ENCODE assay signal across 12 cellular contexts in the genomic region with DNA sequence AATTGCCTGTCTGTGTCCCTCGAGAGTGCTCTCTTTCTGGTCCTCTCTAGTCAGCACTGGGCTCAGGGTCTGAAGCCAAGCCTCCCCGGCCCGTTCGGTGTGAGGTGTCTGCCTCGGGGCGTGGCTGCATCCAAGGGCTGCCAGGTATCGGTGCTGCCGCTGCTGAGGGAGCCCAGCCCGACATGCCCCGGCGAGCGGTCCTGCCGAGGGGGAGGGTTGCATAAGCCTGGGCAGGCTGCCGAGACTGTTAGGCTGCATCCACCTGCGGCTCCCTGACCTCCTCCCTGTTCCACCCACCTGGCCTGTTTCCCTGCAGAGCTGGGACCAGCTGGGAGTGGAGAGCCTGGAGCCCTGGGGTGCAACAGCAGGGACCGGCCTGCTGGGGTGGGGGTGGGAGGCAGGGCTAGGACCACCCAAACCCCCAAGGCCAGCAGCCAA. TPM values are rescaled to one million over a fixed set of nuclear protein-coding genes. Genes with fewer than 3 reads are reported as not detected.
A peak's percentile ranks its signal among the peaks of the same experiment; 100 is the strongest.
DNase-seq lines count a peak whose midpoint lies in the region; ATAC-seq and TF ChIP-seq lines count a peak whose summit lies in the region.
"Had no signal": no experiment of that assay in that cellular context is flagged by ENCODE, and none has a peak within 500 bp of the region (broad histone marks: within the 10 kb centered on the region; RNA-seq: fewer than 3 reads in every experiment).

No MANE protein-coding gene starts in this region.

- H3K27ac ChIP-seq in epithelial cell of prostate (peak overlapping the region; percentile 77), smooth muscle cell (ENCODE audit: low read depth) (peak overlapping the region; percentile 52)
- H3K27ac ChIP-seq: spleen had no signal

- WGBS in smooth muscle cell (ENCODE audit: low lambda C conversion rate) = 69% methylated on average over 16 of the region's 16 CpGs

- no peak overlapping the region for H3K9ac ChIP-seq in smooth muscle cell (ENCODE audit: low read depth)

- H3K4me1 ChIP-seq in smooth muscle cell (ENCODE audit: low read depth) = peaks cover 10% of the 10 kb centered on the region

- no peaks in the 10 kb centered on the region for H3K9me3 ChIP-seq in smooth muscle cell (replicated peaks; ENCODE audit: low read depth)
- H3K9me3 ChIP-seq: spleen had no signal

- no peak overlapping the region for H3K4me2 ChIP-seq in smooth muscle cell

- H3K27me3 ChIP-seq in smooth muscle cell (ENCODE audit: low read depth) = peaks cover 13% of the 10 kb centered on the region

- TF ChIP-seq CTCF in smooth muscle cell (IDR thresholded peaks at IDR 0.05; ENCODE audit: borderline replicate concordance, insufficient read depth, poor library complexity, severe bottlenecking) = no peak

- peak; percentile 58 for DNase-seq in DMS53 (lab: John Stamatoyannopoulos, UW)
- no peak for DNase-seq in DMS53 treated with DMSO at 0.1 percent for 48 hours (lab: John Stamatoyannopoulos, UW; ENCODE audit: unreplicated experiment)
- peak; percentile 73 for DNase-seq in NCI-H510A treated with DMSO at 0.1 percent for 48 hours (lab: John Stamatoyannopoulos, UW)
- DNase-seq in epithelial cell of prostate (ENCODE audit: low read depth, low spot score) = peak; percentile 81
- DNase-seq in smooth muscle cell (lab: John Stamatoyannopoulos, UW; ENCODE audit: unreplicated experiment) = no peak
- no peak for DNase-seq in KBM-7
- no peak for DNase-seq in A172 (ENCODE audit: low spot score)
- DNase-seq: 8988T, DND-41, spleen had no signal

- H3K36me3 ChIP-seq in smooth muscle cell (ENCODE audit: low read depth) = no peaks in the 10 kb centered on the region
- H3K36me3 ChIP-seq: spleen had no signal

- no peak for ATAC-seq in HG03442 (IDR thresholded peaks at IDR 0.05; ENCODE audit: unreplicated experiment)

- peaks cover 3% of the 10 kb centered on the region for H4K20me1 ChIP-seq in smooth muscle cell (ENCODE audit: low read depth)

- H3K79me2 ChIP-seq in smooth muscle cell (ENCODE audit: low read depth) = peaks cover 4% of the 10 kb centered on the region

- no peak overlapping the region for H3K4me3 ChIP-seq in smooth muscle cell
- H3K4me3 ChIP-seq: spleen had no signal

- H3F3A ChIP-seq in smooth muscle cell (ENCODE audit: low read depth) = no peaks in the 10 kb centered on the region

- in situ Hi-C loops in KBM-7 (cut with MboI; ENCODE audit: low pct_unique_long_range_greater_than_20kb, low sequenced_read_pairs) = no loop called here

- no peak overlapping the region for H2AFZ ChIP-seq in smooth muscle cell (ENCODE audit: low read depth)

RNA-seq across cellular contexts. Expression of a gene that starts 6.3 kb away (rescaled TPM):
- 7.8 and 8.3 TPM in 2 replicates for total RNA-seq in smooth muscle cell
- 3.1 and 16.8 TPM in 2 replicates for polyA plus RNA-seq in smooth muscle cell
- not detected in 2 replicates for total RNA-seq in A172 (2014; rRNA removed; shearing (Covaris generic))
- total RNA-seq: neural crest cell had no signal

RNA-seq across cellular contexts. Expression of a gene that starts 12.4 kb away (rescaled TPM):
- total RNA-seq in smooth muscle cell = 5.4 and 6.2 TPM in 2 replicates
- 7.7 and 11.6 TPM in 2 replicates for polyA plus RNA-seq in smooth muscle cell
- 13.2 and 14.8 TPM in 2 replicates for total RNA-seq in A172 (2014; rRNA removed; shearing (Covaris generic))

RNA-seq across cellular contexts. Expression of a gene that starts 40.6 kb away (rescaled TPM):
- 0.63 and 1.2 TPM in 2 replicates for total RNA-seq in smooth muscle cell
- polyA plus RNA-seq in smooth muscle cell = 1.1 and 3.3 TPM in 2 replicates
- not detected in 2 replicates for total RNA-seq in A172 (2014; rRNA removed; shearing (Covaris generic))

Comparison
In these comparisons a context has a peak if more than half of its experiments do, and no peak if none do; other contexts are left out.
1. DNase-seq: peak in DMS53 (single experiment), NCI-H510A treated with DMSO at 0.1 percent for 48 hours (single experiment) and epithelial cell of prostate (single experiment); none in DMS53 treated with DMSO at 0.1 percent for 48 hours (single experiment), smooth muscle cell (single experiment), KBM-7 (single experiment) and A172 (single experiment).